9 cellular contexts compared by ENCODE assay signal in the genomic region with DNA sequence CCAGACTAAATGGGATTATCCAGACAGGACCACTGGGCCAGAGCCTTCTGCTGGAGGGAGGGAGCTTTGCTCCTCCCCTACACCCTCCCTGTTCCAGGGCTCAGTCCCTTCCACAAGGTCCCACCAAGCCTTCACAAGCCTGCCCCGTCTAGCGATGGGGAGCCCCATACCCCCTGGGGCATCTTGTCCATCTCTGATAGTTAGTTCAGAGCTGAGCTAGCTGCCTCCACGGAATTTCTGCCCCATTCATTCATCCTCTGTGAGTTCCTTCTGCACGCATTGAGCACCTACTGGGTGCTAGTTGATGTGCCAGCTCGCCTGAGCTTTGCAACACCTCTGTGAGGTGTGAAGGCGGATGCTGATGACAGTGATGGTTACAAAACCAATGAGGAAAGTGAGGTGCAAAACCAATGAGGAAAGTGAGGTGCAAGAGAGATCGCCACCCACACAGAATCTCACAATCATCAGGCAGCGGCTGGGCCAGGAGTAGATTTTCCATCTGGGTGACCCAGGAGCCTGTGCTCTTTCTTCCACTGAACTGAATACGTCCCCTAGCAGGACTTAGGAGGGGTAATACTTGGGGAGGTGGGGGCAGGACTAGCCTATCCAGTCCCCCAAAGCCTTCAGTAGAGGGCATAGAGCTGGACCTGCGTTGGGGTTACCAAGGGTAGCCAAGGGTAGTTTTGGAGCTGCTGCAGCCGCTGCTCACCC. TPM values are rescaled to one million over a fixed set of nuclear protein-coding genes. Genes with fewer than 3 reads are reported as not detected.
DNase-seq lines count a peak whose midpoint lies in the region; ATAC-seq and TF ChIP-seq lines count a peak whose summit lies in the region.
"Had no signal": no experiment of that assay in that cellular context is flagged by ENCODE, and none has a peak within 500 bp of the region (broad histone marks: within the 10 kb centered on the region; RNA-seq: fewer than 3 reads in every experiment).

No MANE protein-coding gene starts in this region.

- peak overlapping the region; percentile 68 for H3K4me3 Mint-ChIP-seq in activated T-cell treated with anti-CD3 and anti-CD28 coated beads, Interleukin-2, amount 50 U/mL, for 4 hours

- H3K9me2 ChIP-seq in GM23248 (ENCODE audit: insufficient read depth): no peaks in the 10 kb centered on the region
- H3K9me2 ChIP-seq in hepatocyte (replicated peaks; ENCODE audit: insufficient read depth): no peaks in the 10 kb centered on the region

- H3K4me2 ChIP-seq in GM23248 (ENCODE audit: unreplicated experiment): peak overlapping the region; percentile 42
- peak overlapping the region; percentile 45 for H3K4me2 ChIP-seq in hepatocyte

- H3K9me3 ChIP-seq in GM23248 (ENCODE audit: low read depth) (no peaks in the 10 kb centered on the region), hepatocyte (ENCODE audit: low read depth) (no peaks in the 10 kb centered on the region)

- H3K4me1 ChIP-seq in GM23248 (ENCODE audit: insufficient read depth): peaks cover 48% of the 10 kb centered on the region
- peaks cover 30% of the 10 kb centered on the region for H3K4me1 ChIP-seq in hepatocyte (ENCODE audit: insufficient read depth)

- H3K27me3 ChIP-seq in GM23248 (replicated peaks; ENCODE audit: insufficient read depth) (no peaks in the 10 kb centered on the region), hepatocyte (no peaks in the 10 kb centered on the region)

- H3K4me3 ChIP-seq in GM23248: no peak overlapping the region
- no peak overlapping the region for H3K4me3 ChIP-seq in hepatocyte
- no peak overlapping the region for H3K4me3 ChIP-seq in skin epidermis

- H3K36me3 ChIP-seq in GM23248 (ENCODE audit: low read depth): no peaks in the 10 kb centered on the region
- no peaks in the 10 kb centered on the region for H3K36me3 ChIP-seq in hepatocyte (replicated peaks; ENCODE audit: insufficient read depth, low read depth)

- TF ChIP-seq CTCF in hepatocyte (IDR thresholded peaks at IDR 0.05; ENCODE audit: poor library complexity): no peak

- WGBS in GM23248 (ENCODE audit: low coverage in 1 of 2, low lambda C conversion rate in 2 of 2, missing lambda C conversion rate in 2 of 2), 2 experiments: 89 to 91% methylated on average over 11 of the region's 11 CpGs
- WGBS in hepatocyte (ENCODE audit: low lambda C conversion rate, missing lambda C conversion rate): 71% methylated on average over 11 of the region's 11 CpGs

- DNase-seq in GM23248 (peak; percentile 20), hepatocyte (ENCODE audit: low spot score) (no peak), DMS53 treated with DMSO at 0.1 percent for 48 hours (lab: John Stamatoyannopoulos, UW; ENCODE audit: unreplicated experiment) (no peak), G401 (ENCODE audit: low spot score) (no peak)
- no peak for DNase-seq in activated T-cell treated with anti-CD3 and anti-CD28 coated beads, Interleukin-2, amount 50 U/mL, for 4 hours
- DNase-seq: NCI-H774 had no signal

- ATAC-seq in activated T-cell treated with anti-CD3 and anti-CD28 coated beads, Interleukin-2, amount 50 U/mL, for 4 hours: peak; percentile 12 to 22
- no peak for ATAC-seq in GM21786 (IDR thresholded peaks at IDR 0.05; ENCODE audit: unreplicated experiment)
- no peak for ATAC-seq in HG03280 (IDR thresholded peaks at IDR 0.05; ENCODE audit: unreplicated experiment)

- no peaks in the 10 kb centered on the region for H4K20me1 ChIP-seq in GM23248 (ENCODE audit: insufficient read depth)
- H4K20me1 ChIP-seq in hepatocyte (ENCODE audit: insufficient read depth, poor library complexity, severe bottlenecking): no peaks in the 10 kb centered on the region

- no peaks in the 10 kb centered on the region for H3K9me3 Mint-ChIP-seq in activated T-cell treated with anti-CD3 and anti-CD28 coated beads, Interleukin-2, amount 50 U/mL, for 4 hours

- H2AFZ ChIP-seq in GM23248 (peak overlapping the region; percentile 2), hepatocyte (no peak overlapping the region)

- H3K27me3 Mint-ChIP-seq in activated T-cell treated with anti-CD3 and anti-CD28 coated beads, Interleukin-2, amount 50 U/mL, for 4 hours (ENCODE audit: low read depth): peaks cover 5% of the 10 kb centered on the region

- H3K36me3 Mint-ChIP-seq in activated T-cell treated with anti-CD3 and anti-CD28 coated beads, Interleukin-2, amount 50 U/mL, for 4 hours (ENCODE audit: insufficient read depth): no peaks in the 10 kb centered on the region

- peaks cover 60% of the 10 kb centered on the region for H3K4me1 Mint-ChIP-seq in activated T-cell treated with anti-CD3 and anti-CD28 coated beads, Interleukin-2, amount 50 U/mL, for 4 hours (ENCODE audit: low read depth)

- no peaks in the 10 kb centered on the region for H3K79me2 ChIP-seq in GM23248 (ENCODE audit: insufficient read depth)
- H3K79me2 ChIP-seq in hepatocyte: no peaks in the 10 kb centered on the region

- in situ Hi-C loops in GM23248 (cut with MboI) (no loop called here), G401 (cut with HindIII; ENCODE audit: low sequenced_read_pairs) (no loop called here)

- peak overlapping the region; percentile 60 for H3K9ac ChIP-seq in GM23248

- H3K27ac ChIP-seq in GM23248: peak overlapping the region; percentile 50
- H3K27ac ChIP-seq in hepatocyte: peak overlapping the region; percentile 76
- peak overlapping the region in 20 of 21 experiments; percentile 29 to 94 (median 74) for H3K27ac ChIP-seq in skin epidermis

- H3F3A ChIP-seq in GM23248 (ENCODE audit: insufficient read depth): peaks cover 23% of the 10 kb centered on the region

RNA-seq across cellular contexts. Expression of a gene that starts 21.5 kb away (rescaled TPM):
- 3.8 and 10.4 TPM in 2 replicates for total RNA-seq in GM23248 (2014; rRNA removed; shearing (Covaris generic))
- polyA plus RNA-seq in GM23248 (2016; fragmentation: Nextera tagmentation; extraction: Ambion mirVana): 2.5 and 2.9 TPM in 2 replicates
- total RNA-seq in activated T-cell treated with anti-CD3 and anti-CD28 coated beads, Interleukin-2, amount 50 U/mL, for 4 hours: 10 to 100 TPM; 14.2 to 17.6 (median 14.8) TPM
- 3.2 and 9.6 TPM in 2 replicates for total RNA-seq in hepatocyte
- 4.2 and 9.5 TPM in 2 replicates for polyA plus RNA-seq in hepatocyte
- total RNA-seq in G401 (2014; rRNA removed; shearing (Covaris generic)): 7.9 and 9.6 TPM in 2 replicates

Comparison
In these comparisons a context has a peak if more than half of its experiments do, and no peak if none do; other contexts are left out.
1. ATAC-seq: peak in activated T-cell treated with anti-CD3 and anti-CD28 coated beads, Interleukin-2, amount 50 U/mL, for 4 hours (2 of 2); none in GM21786 (single experiment) and HG03280 (single experiment).
2. Peak in every context shown above with its lines, with median percentiles within 50 percentile points of each other: H3K27ac ChIP-seq.